In the genomic region with DNA sequence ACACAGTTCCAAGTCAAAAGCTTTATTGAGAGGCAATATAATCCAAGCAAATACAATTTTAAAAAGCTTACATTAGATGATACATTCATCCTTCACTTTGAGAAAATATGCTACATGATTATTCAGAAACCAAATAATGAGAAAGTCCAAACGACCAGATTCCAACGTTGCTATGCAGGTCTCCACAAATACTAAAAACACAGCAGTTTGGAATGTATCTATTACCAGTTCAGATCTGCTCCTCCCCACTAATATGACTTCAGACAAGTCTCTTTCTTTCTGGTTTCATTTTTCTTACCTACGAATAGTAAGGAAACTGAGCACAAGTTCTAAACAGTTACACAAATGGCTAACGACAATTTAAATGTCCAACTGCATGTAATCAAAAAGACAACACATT, we compare ENCODE assay signal across 18 cellular contexts. TPM values are rescaled to one million over a fixed set of nuclear protein-coding genes. Genes with fewer than 3 reads are reported as not detected.
DNase-seq lines count a peak whose midpoint lies in the region; ATAC-seq, FAIRE-seq and TF ChIP-seq lines count a peak whose summit lies in the region.
"Had no signal": no experiment of that assay in that cellular context is flagged by ENCODE, and none has a peak within 500 bp of the region (broad histone marks: within the 10 kb centered on the region; RNA-seq: fewer than 3 reads in every experiment).

No MANE protein-coding gene starts in this region.

- no peak for TF ChIP-seq CTCF in astrocyte (IDR thresholded peaks at IDR 0.05; ENCODE audit: insufficient read depth, low read depth, low read length)
- TF ChIP-seq CTCF in fibroblast of mammary gland (conservative IDR thresholded peaks at IDR 0.05; ENCODE audit: control insufficient read depth, insufficient read depth, low read depth, low read length) = no peak

- H3K4me3 ChIP-seq in astrocyte (ENCODE audit: insufficient read depth, low read depth, low read length) (peak overlapping the region; percentile 35), fibroblast of mammary gland (ENCODE audit: control insufficient read depth, low read depth, low read length) (no peak overlapping the region), skeletal muscle satellite cell (ENCODE audit: low read length) (peak overlapping the region; percentile 8)
- H3K4me3 ChIP-seq: heart right ventricle, K562, left lung, tibial nerve had no signal

- peaks cover 26% of the 10 kb centered on the region for H3K4me1 Mint-ChIP-seq in astrocyte (ENCODE audit: low read depth, unreplicated experiment)

- peaks cover 3% of the 10 kb centered on the region for H3K9me3 Mint-ChIP-seq in astrocyte (ENCODE audit: unreplicated experiment)
- H3K9me3 Mint-ChIP-seq: natural killer cell treated with Interleukin-12 subunit alpha and Interleukin-12 subunit beta and Interleukin-15 and Interleukin-18, amount 100 ng/mL, for 72 hours had no signal

- H3K27ac Mint-ChIP-seq in astrocyte (ENCODE audit: unreplicated experiment) = peak overlapping the region; percentile 94
- H3K27ac Mint-ChIP-seq: natural killer cell treated with Interleukin-12 subunit alpha and Interleukin-12 subunit beta and Interleukin-15 and Interleukin-18, amount 100 ng/mL, for 72 hours had no signal

- H3K27me3 ChIP-seq in astrocyte (ENCODE audit: insufficient read depth, low read length) (no peaks in the 10 kb centered on the region), skeletal muscle satellite cell (ENCODE audit: control insufficient read depth, insufficient read depth, low read length) (no peaks in the 10 kb centered on the region)
- H3K27me3 ChIP-seq: heart right ventricle, left lung, tibial nerve had no signal

- H3K27ac ChIP-seq in astrocyte (ENCODE audit: low read depth, low read length) = peak overlapping the region; percentile 87
- H3K27ac ChIP-seq: heart right ventricle, left lung, tibial nerve had no signal

- H3K36me3 ChIP-seq in astrocyte (ENCODE audit: insufficient read depth, low read length) (no peaks in the 10 kb centered on the region), skeletal muscle satellite cell (ENCODE audit: insufficient read depth, low read length) (peaks cover 4% of the 10 kb centered on the region)

- H3K9me3 ChIP-seq in astrocyte (ENCODE audit: insufficient read depth, low read depth, low read length) (no peaks in the 10 kb centered on the region), skeletal muscle satellite cell (replicated peaks; ENCODE audit: low read length) (no peaks in the 10 kb centered on the region)
- H3K9me3 ChIP-seq: heart right ventricle, left lung, tibial nerve had no signal

- no peak overlapping the region for H2AFZ ChIP-seq in astrocyte (ENCODE audit: low read depth, low read length)

- H3K4me1 ChIP-seq in astrocyte (ENCODE audit: insufficient read depth, low read length) = peaks cover 17% of the 10 kb centered on the region
- H3K4me1 ChIP-seq in skeletal muscle satellite cell (ENCODE audit: control insufficient read depth, insufficient read depth, low read length) = peaks cover 33% of the 10 kb centered on the region
- H3K4me1 ChIP-seq: left lung had no signal

- FAIRE-seq in astrocyte (lab: Jason Lieb, UNC) = peak; percentile 84
- FAIRE-seq: GM18507, K562 had no signal

- peak; percentile 43 for DNase-seq in HCEC 1CT
- peak; percentile 87 for DNase-seq in astrocyte (ENCODE audit: low read depth)
- DNase-seq in fibroblast of mammary gland (ENCODE audit: low read depth) = peak; percentile 71
- no peak for DNase-seq in DMS153 treated with DMSO at 0.1 percent for 48 hours (lab: John Stamatoyannopoulos, UW; ENCODE audit: unreplicated experiment)
- no peak for DNase-seq in 8988T
- DNase-seq: activated effector memory CD4-positive, alpha-beta T cell treated with Interleukin-2 at 50 U/mL for 16 hours; GDM1; heart right ventricle; left lung; NCI-H1436; NCI-H446 treated with DMSO at 0.1 percent for 48 hours; stimulated activated CD4-positive, alpha-beta T cell treated with anti-CD3 and anti-CD28 coated beads, Interleukin-4, amount 100 ng/mL, for 24 hours had no signal

- H3K27me3 Mint-ChIP-seq in astrocyte (ENCODE audit: low read depth, unreplicated experiment) = no peaks in the 10 kb centered on the region
- H3K27me3 Mint-ChIP-seq: natural killer cell treated with Interleukin-12 subunit alpha and Interleukin-12 subunit beta and Interleukin-15 and Interleukin-18, amount 100 ng/mL, for 72 hours had no signal

- no peaks in the 10 kb centered on the region for H4K20me1 ChIP-seq in astrocyte (ENCODE audit: insufficient read depth, low read length)

- H3K4me3 Mint-ChIP-seq in astrocyte (ENCODE audit: unreplicated experiment) = peak overlapping the region; percentile 42
- H3K4me3 Mint-ChIP-seq: natural killer cell treated with Interleukin-12 subunit alpha and Interleukin-12 subunit beta and Interleukin-15 and Interleukin-18, amount 100 ng/mL, for 72 hours had no signal

- H3K4me2 ChIP-seq in astrocyte (ENCODE audit: low read length) (peak overlapping the region; percentile 72), skeletal muscle satellite cell (ENCODE audit: low read length) (peak overlapping the region; percentile 62)

- H3K9ac ChIP-seq in astrocyte (ENCODE audit: low read length) (peak overlapping the region; percentile 75), skeletal muscle satellite cell (ENCODE audit: low read depth, low read length) (peak overlapping the region; percentile 68)

- H3K79me2 ChIP-seq in astrocyte (ENCODE audit: insufficient read depth, low read length) = peaks cover 71% of the 10 kb centered on the region

- no peak for ATAC-seq in HG03571 (IDR thresholded peaks at IDR 0.05; ENCODE audit: unreplicated experiment)
- ATAC-seq: heart right ventricle; K562; left lung; natural killer cell treated with Interleukin-12 subunit alpha and Interleukin-12 subunit beta and Interleukin-15 and Interleukin-18, amount 100 ng/mL, for 72 hours had no signal

- H3K36me3 Mint-ChIP-seq in astrocyte (ENCODE audit: low read depth, unreplicated experiment) = peaks cover 9% of the 10 kb centered on the region

RNA-seq across cellular contexts. Expression of a gene that starts 9.5 kb away (rescaled TPM):
- total RNA-seq in astrocyte = 15.4 and 16.3 TPM in 2 replicates
- total RNA-seq in skeletal muscle satellite cell (2012; rRNA removed) = 10.5 and 10.6 TPM in 2 replicates

Comparison
In these comparisons a context has a peak if more than half of its experiments do, and no peak if none do; other contexts are left out.
1. DNase-seq: peak in HCEC 1CT (single experiment), astrocyte (single experiment) and fibroblast of mammary gland (single experiment); none in DMS153 treated with DMSO at 0.1 percent for 48 hours (single experiment) and 8988T (single experiment).